10 cellular contexts compared by ENCODE assay signal in genomic region chr19:13119654-13120053, GRCh38. TPM values are rescaled to one million over a fixed set of nuclear protein-coding genes. Genes with fewer than 3 reads are reported as not detected.
DNase-seq lines count a peak whose midpoint lies in the region; ATAC-seq and TF ChIP-seq lines count a peak whose summit lies in the region.
"Had no signal": no experiment of that assay in that cellular context is flagged by ENCODE, and none has a peak within 500 bp of the region (broad histone marks: within the 10 kb centered on the region; RNA-seq: fewer than 3 reads in every experiment).

No MANE protein-coding gene starts in this region.

- ATAC-seq in GM19328 (IDR thresholded peaks at IDR 0.05; ENCODE audit: unreplicated experiment): no peak
- no peak for ATAC-seq in left lobe of liver

- peaks cover 30% of the 10 kb centered on the region for H3K4me1 Mint-ChIP-seq in MCF 10A (ENCODE audit: insufficient read depth, unreplicated experiment)
- peaks cover 42% of the 10 kb centered on the region for H3K4me1 Mint-ChIP-seq in mesothelial cell of epicardium

- H3K4me3 ChIP-seq in AG04449 (ENCODE audit: low read depth, low read length) (peak overlapping the region; percentile 91), HUES6 (ENCODE audit: low read depth, low read length) (peak overlapping the region; percentile 94), uterus (no peak overlapping the region)

- H3K27ac Mint-ChIP-seq in MCF 10A (ENCODE audit: low read depth, unreplicated experiment): peak overlapping the region; percentile 86
- H3K27ac Mint-ChIP-seq in mesothelial cell of epicardium: peak overlapping the region; percentile 85

- H3K4me3 Mint-ChIP-seq in MCF 10A (ENCODE audit: unreplicated experiment): peak overlapping the region; percentile 74
- peak overlapping the region; percentile 75 for H3K4me3 Mint-ChIP-seq in mesothelial cell of epicardium

- CTCF ChIA-PET in AG04449 (lab: Yijun Ruan, JAX): interaction anchor here (0.8 to 2.4 kb wide), 9 partner anchors 9 to 154 kb away, joined by 3 to 10 read pairs (median 5); partner anchors contain the start of genes IER2 and STX10
- CTCF ChIA-PET in MCF 10A (lab: Yijun Ruan, JAX): interaction anchor here (1.2 to 1.7 kb wide), 2 partner anchors 136 to 154 kb away, joined by 3 to 5 read pairs; no protein-coding TSS in a partner anchor

- TSS peak; percentile 16 for BruUV-seq in MCF 10A (replicated peaks; lab: Mats Ljungman, UMichigan)

- H3K36me3 ChIP-seq in HUES6 (ENCODE audit: control insufficient read depth, insufficient read depth, low read length): peaks cover 24% of the 10 kb centered on the region
- no peaks in the 10 kb centered on the region for H3K36me3 ChIP-seq in uterus

- H3K27ac ChIP-seq in HUES6 (ENCODE audit: low read depth, low read length): peak overlapping the region; percentile 77; the same call in 1 of the 2 replicates
- no peak overlapping the region for H3K27ac ChIP-seq in uterus

- intact Hi-C loops in MCF 10A (cut with micrococcal nuclease): loop anchor here (2.0 to 5.0 kb wide), 3 partner anchors 31 to 628 kb away; partner anchors contain the start of genes IER2 and STX10
- intact Hi-C loops in uterus (cut with DNase I; ENCODE audit: low total_unique reads): no loop called here

- H3K9me3 Mint-ChIP-seq in MCF 10A (ENCODE audit: unreplicated experiment) (no peaks in the 10 kb centered on the region), mesothelial cell of epicardium (no peaks in the 10 kb centered on the region)

- H3K27me3 ChIP-seq in HUES6 (ENCODE audit: control insufficient read depth, insufficient read depth, low read length) (no peaks in the 10 kb centered on the region), uterus (no peaks in the 10 kb centered on the region)

- TF ChIP-seq CTCF in AG04449 (IDR thresholded peaks at IDR 0.05; ENCODE audit: insufficient read depth, low read length, missing control alignments) (no peak), MCF 10A (IDR thresholded peaks at IDR 0.05; ENCODE audit: unreplicated experiment) (no peak), mesothelial cell of epicardium (IDR thresholded peaks at IDR 0.05; ENCODE audit: unreplicated experiment) (no peak), uterus (IDR thresholded peaks at IDR 0.05) (no peak)

- peak overlapping the region; percentile 52 for H3K9ac ChIP-seq in HUES6 (ENCODE audit: low read length)

- POLR2A ChIA-PET in AG04449 (lab: Yijun Ruan, JAX): interaction anchor here (1.1 to 2.6 kb wide), 2 partner anchors 30 to 35 kb away, joined by 9 to 10 read pairs; partner anchors contain the start of genes IER2 and STX10
- POLR2A ChIA-PET in MCF 10A (lab: Yijun Ruan, JAX): interaction anchor here (0.6 to 5.8 kb wide), 5 partner anchors 13 to 35 kb away, joined by 3 to 61 read pairs (median 6); partner anchors contain the start of genes IER2 and STX10

- no peaks in the 10 kb centered on the region for H3K27me3 Mint-ChIP-seq in MCF 10A (ENCODE audit: insufficient read depth, unreplicated experiment)
- H3K27me3 Mint-ChIP-seq in mesothelial cell of epicardium (ENCODE audit: low read depth): no peaks in the 10 kb centered on the region

- H3K36me3 Mint-ChIP-seq in MCF 10A (ENCODE audit: insufficient read depth, unreplicated experiment): peaks cover 19% of the 10 kb centered on the region
- peaks cover 4% of the 10 kb centered on the region for H3K36me3 Mint-ChIP-seq in mesothelial cell of epicardium

- no peak for TF ChIP-seq POLR2A in uterus (IDR thresholded peaks at IDR 0.05)

- DNase-seq in AG04449 (ENCODE audit: low read depth, low spot score): no peak
- no peak for DNase-seq in MCF 10A (ENCODE audit: unreplicated experiment)
- no peak for DNase-seq in mesothelial cell of epicardium (ENCODE audit: low spot score in 2 of 2, unreplicated experiment in 2 of 2)
- DNase-seq in uterus: no peak
- DNase-seq in left lobe of liver (ENCODE audit: low spot score): no peak
- DNase-seq in HuH-7 (ENCODE audit: low spot score): no peak
- DNase-seq: NCI-H446 had no signal

- H3K4me1 ChIP-seq in HUES6 (ENCODE audit: control insufficient read depth, insufficient read depth, low read length): peaks cover 34% of the 10 kb centered on the region
- peaks cover 0 to 26% of the 10 kb centered on the region in 2 donors for H3K4me1 ChIP-seq in uterus

- no peaks in the 10 kb centered on the region for H3K9me3 ChIP-seq in HUES6 (ENCODE audit: control insufficient read depth, insufficient read depth, low read depth, low read length)
- no peaks in the 10 kb centered on the region for H3K9me3 ChIP-seq in uterus

RNA-seq across cellular contexts. Expression of gene NACC1, which starts 1.6 kb away (rescaled TPM):
- 55.9 and 67.3 TPM in 2 replicates for total RNA-seq in MCF 10A (2022)
- total RNA-seq in mesothelial cell of epicardium: 63.0 to 76.4 TPM (median 74.5 TPM) in 3 replicates
- 10 to 100 TPM; 13.4 to 28.1 (median 15.8) TPM for total RNA-seq in uterus
- 26.7 TPM for total RNA-seq in left lobe of liver

RNA-seq across cellular contexts. Expression of gene TRMT1, which starts 3.1 kb away (rescaled TPM):
- total RNA-seq in MCF 10A (2022): 47.5 and 63.2 TPM in 2 replicates
- total RNA-seq in mesothelial cell of epicardium: 53.9 to 58.6 TPM (median 57.0 TPM) in 3 replicates
- total RNA-seq in uterus: 10 to 100 TPM; 23.2 to 99.4 (median 33.6) TPM
- 15.8 TPM for total RNA-seq in left lobe of liver

RNA-seq across cellular contexts. Expression of gene LYL1, which starts 17.0 kb away (rescaled TPM):
- total RNA-seq in MCF 10A (2022): not detected in 2 replicates
- total RNA-seq in mesothelial cell of epicardium: 3.4 to 4.0 TPM (median 3.8 TPM) in 3 replicates
- 10 to 100 TPM in 3 of 4 donors, 1 to 10 TPM in 1; 2.6 to 15.5 (median 11.1) TPM for total RNA-seq in uterus
- total RNA-seq in left lobe of liver: 1.5 TPM
- total RNA-seq: G401 had no signal

RNA-seq across cellular contexts. Expression of gene STX10, which starts 30.5 kb away (rescaled TPM):
- 35.2 and 37.9 TPM in 2 replicates for total RNA-seq in MCF 10A (2022)
- 52.7 to 58.4 TPM (median 56.7 TPM) in 3 replicates for total RNA-seq in mesothelial cell of epicardium
- total RNA-seq in uterus: 10 to 100 TPM; 42.2 to 72.1 (median 44.8) TPM
- total RNA-seq in left lobe of liver: 22.7 TPM

RNA-seq across cellular contexts. Expression of gene IER2, which starts 30.6 kb away (rescaled TPM):
- total RNA-seq in MCF 10A (2022): 63.0 and 92.3 TPM in 2 replicates
- 278 to 284 TPM (median 282 TPM) in 3 replicates for total RNA-seq in mesothelial cell of epicardium
- total RNA-seq in uterus: 100 to 1,000 TPM in 1 of 4 donors, 10 to 100 TPM in 3; 15.1 to 108 (median 66.7) TPM
- total RNA-seq in left lobe of liver: 26.5 TPM

Comparison
In these comparisons a context has a peak if more than half of its experiments do, and no peak if none do; other contexts are left out.
1. H3K4me3 ChIP-seq: peak in AG04449 (single experiment) and HUES6 (single experiment); none in uterus (0 of 2).